ENCODE assay signal across 12 cellular contexts in genomic region chr15:34650177-34650576, GRCh38.
DNase-seq lines count a peak whose midpoint lies in the region; ATAC-seq and TF ChIP-seq lines count a peak whose summit lies in the region.
"Had no signal": no experiment of that assay in that cellular context is flagged by ENCODE, and none has a peak within 500 bp of the region (broad histone marks: within the 10 kb centered on the region; RNA-seq: fewer than 3 reads in every experiment).

No MANE protein-coding gene starts in this region.

- peak; percentile 55 for ATAC-seq in GM21576 (IDR thresholded peaks at IDR 0.05; ENCODE audit: unreplicated experiment)
- no peak for ATAC-seq in GM21367 (IDR thresholded peaks at IDR 0.05; ENCODE audit: unreplicated experiment)
- ATAC-seq in right cardiac atrium: no peak
- ATAC-seq: CD8-positive, alpha-beta T cell had no signal

- H3K9me3 ChIP-seq in right cardiac atrium (ENCODE audit: control insufficient read depth, low read length): no peaks in the 10 kb centered on the region
- H3K9me3 ChIP-seq: MG63 had no signal

- intact Hi-C loops in right cardiac atrium (cut with DNase I): no loop called here

- DNase-seq in Daoy (ENCODE audit: low read depth): peak; percentile 5
- peak; percentile 37 for DNase-seq in HT1080 (ENCODE audit: low read depth)
- DNase-seq in foreskin fibroblast: peak; percentile 79 to 82
- DNase-seq in SHP77 treated with DMSO at 0.1 percent for 48 hours (lab: John Stamatoyannopoulos, UW): no peak
- no peak for DNase-seq in NCI-H187 (lab: John Stamatoyannopoulos, UW)
- no peak for DNase-seq in right cardiac atrium
- DNase-seq: activated CD4-positive, alpha-beta T cell treated with anti-CD3 and anti-CD28 coated beads, Interleukin-2, amount 10 ng/mL, durations not matched to agents 7 days and 5 days; CD8-positive, alpha-beta T cell; MG63; NCI-H446 treated with DMSO at 0.1 percent for 48 hours had no signal

- TF ChIP-seq CTCF in foreskin fibroblast (IDR thresholded peaks at IDR 0.05; ENCODE audit: low read depth, low read length): no peak

- H3K27ac ChIP-seq in right cardiac atrium (ENCODE audit: low read length): no peak overlapping the region

- no peak overlapping the region for H3K4me3 ChIP-seq in foreskin fibroblast (ENCODE audit: low read depth in 1 of 2, low read length in 2 of 2)
- H3K4me3 ChIP-seq in right cardiac atrium (ENCODE audit: low read length): no peak overlapping the region
- H3K4me3 ChIP-seq: MG63 had no signal

- no peaks in the 10 kb centered on the region for H3K27me3 ChIP-seq in right cardiac atrium (ENCODE audit: control insufficient read depth, insufficient read depth)
- H3K27me3 ChIP-seq: MG63 had no signal

- no peaks in the 10 kb centered on the region for H3K4me1 ChIP-seq in right cardiac atrium (ENCODE audit: control insufficient read depth, insufficient read depth, low read length)

Comparison
In these comparisons a context has a peak if more than half of its experiments do, and no peak if none do; other contexts are left out.
1. DNase-seq: peak in Daoy (single experiment), HT1080 (single experiment) and foreskin fibroblast (2 of 2); none in SHP77 treated with DMSO at 0.1 percent for 48 hours (single experiment), NCI-H187 (0 of 2) and right cardiac atrium (0 of 3).